Comparison of ENCODE assay signal across 1 cellular context in genomic region chr3:50264389-50264963, GRCh38.
TF ChIP-seq lines count a peak whose summit lies in the region.

No MANE protein-coding gene starts in this region.

TF ChIP-seq in Ishikawa, 13 proteins besides CTCF, POLR2A, EP300 and RAD21 (continued from another document):
- TF ChIP-seq REST (IDR thresholded peaks at IDR 0.05; ENCODE audit: low read depth): no peak
